ENCODE assay signal across 20 cellular contexts in the genomic region with DNA sequence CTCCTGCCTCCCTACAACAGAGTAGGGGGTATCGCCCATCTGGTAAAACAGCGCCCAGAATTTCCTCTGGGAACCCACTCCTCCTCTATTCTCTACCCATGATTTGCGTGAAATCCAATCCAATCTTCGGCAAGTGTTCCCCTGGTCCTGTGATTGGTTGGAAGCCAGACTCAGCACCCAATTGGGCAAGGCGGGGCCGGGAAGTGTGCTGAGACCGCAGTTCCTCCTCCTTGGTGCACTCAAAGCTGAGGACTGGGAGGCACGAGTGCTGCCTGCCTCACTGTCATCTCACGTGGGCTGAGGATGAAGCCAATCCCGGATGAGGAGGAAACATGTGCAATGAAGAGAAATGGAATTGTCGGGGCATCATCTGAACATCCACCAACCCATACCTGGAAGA. TPM values are rescaled to one million over a fixed set of nuclear protein-coding genes. Genes with fewer than 3 reads are reported as not detected.
A peak's percentile ranks its signal among the peaks of the same experiment; 100 is the strongest.
DNase-seq lines count a peak whose midpoint lies in the region; ATAC-seq and TF ChIP-seq lines count a peak whose summit lies in the region.
"Had no signal": no experiment of that assay in that cellular context is flagged by ENCODE, and none has a peak within 500 bp of the region (broad histone marks: within the 10 kb centered on the region; RNA-seq: fewer than 3 reads in every experiment).

No MANE protein-coding gene starts in this region.

- no peak overlapping the region for H3K14ac ChIP-seq in H9 (ENCODE audit: insufficient read depth, low read length)

- H3K27ac ChIP-seq in H9 (ENCODE audit: insufficient read length, low read depth, low read length): no peak overlapping the region
- no peak overlapping the region for H3K27ac ChIP-seq in mesendoderm (ENCODE audit: low read depth, low read length)
- H3K27ac ChIP-seq: BLaER1 had no signal

- peak; percentile 55 for ATAC-seq in WTC11
- ATAC-seq in GM18868 (IDR thresholded peaks at IDR 0.05; ENCODE audit: unreplicated experiment): no peak
- ATAC-seq: CD8-positive, alpha-beta T cell; Panc1; Right ventricle myocardium inferior had no signal

- H4K8ac ChIP-seq in H9 (replicated peaks; ENCODE audit: insufficient read length, low read depth, low read length) (no peak overlapping the region), mesendoderm (ENCODE audit: low read depth, low read length) (no peak overlapping the region)

- peaks cover 0 to 2% (median 0%) of the 10 kb centered on the region in 3 experiments; a peak in 1 of 7 replicates for H3K36me3 Mint-ChIP-seq in H9 (ENCODE audit: insufficient read depth in 1 of 3, low read depth in 3 of 3)
- H3K36me3 Mint-ChIP-seq in WTC11: no peaks in the 10 kb centered on the region; the same call in 1 of the 2 replicates
- H3K36me3 Mint-ChIP-seq: CD8-positive, alpha-beta T cell had no signal

- H3K27ac Mint-ChIP-seq in H9: no peak overlapping the region
- H3K27ac Mint-ChIP-seq in WTC11: no peak overlapping the region
- H3K27ac Mint-ChIP-seq: CD8-positive, alpha-beta T cell had no signal

- H3K4me3 Mint-ChIP-seq in H9 (no peak overlapping the region), WTC11 (no peak overlapping the region)
- H3K4me3 Mint-ChIP-seq: CD8-positive, alpha-beta T cell had no signal

- H2BK15ac ChIP-seq in H9 (ENCODE audit: low read depth, low read length) (no peak overlapping the region), mesendoderm (replicated peaks; ENCODE audit: low read depth) (no peak overlapping the region)

- no peaks in the 10 kb centered on the region for H3K36me3 ChIP-seq in mesendoderm (ENCODE audit: control insufficient read depth, insufficient read depth, low read length)
- H3K36me3 ChIP-seq: BLaER1 had no signal

- H3T11ph ChIP-seq in H9 (ENCODE audit: low read length): no peak overlapping the region

- no peaks in the 10 kb centered on the region for H3K4me1 ChIP-seq in H9 (ENCODE audit: insufficient read depth, low read length)
- H3K4me1 ChIP-seq in mesendoderm (ENCODE audit: control insufficient read depth, low read depth, low read length): no peaks in the 10 kb centered on the region

- H3K9ac ChIP-seq in H9 (ENCODE audit: extremely low read depth, insufficient read length, low read length) (no peak overlapping the region), mesendoderm (ENCODE audit: low read length) (no peak overlapping the region)
- H3K9ac ChIP-seq: BLaER1, SK-N-SH had no signal

- DNase-seq in D341Med (ENCODE audit: low spot score): peak; percentile 54
- DNase-seq in H9: peak; percentile 56
- DNase-seq in WTC11 (ENCODE audit: low spot score): no peak
- peak; percentile 27 for DNase-seq in mesendoderm
- DNase-seq in RKO (ENCODE audit: low spot score): no peak
- DNase-seq in hippocampal formation (lab: John Stamatoyannopoulos, UW): no peak
- DNase-seq: Calu3; CD8-positive, alpha-beta T cell; GOT3; KG1; NCI-H1417; NCI-H187; NCI-H2107; NCI-H226; NCI-H526 treated with DMSO at 0.1 percent for 48 hours; SK-N-SH had no signal

- H2BK120ac ChIP-seq in H9 (ENCODE audit: low read depth, low read length, poor library complexity, severe bottlenecking): no peak overlapping the region
- H2BK120ac ChIP-seq in mesendoderm (ENCODE audit: low read depth, low read length): no peak overlapping the region

- CTCF ChIA-PET in WTC11 (lab: Charles Lee): interaction anchor here (7.2 kb wide), 1 partner anchor 163 kb away, joined by 41 read pairs; no protein-coding TSS in a partner anchor

- H2BK5ac ChIP-seq in H9 (ENCODE audit: insufficient read length, low read length): no peak overlapping the region
- H2BK5ac ChIP-seq in mesendoderm (ENCODE audit: low read length): no peak overlapping the region

- H3K27me3 ChIP-seq in H9 (ENCODE audit: insufficient read depth, low read length) (no peaks in the 10 kb centered on the region), mesendoderm (ENCODE audit: insufficient read depth, low read length, poor library complexity) (no peaks in the 10 kb centered on the region)
- H3K27me3 ChIP-seq: BLaER1 had no signal

- H3K18ac ChIP-seq in H9 (ENCODE audit: insufficient read length, low read depth, low read length) (no peak overlapping the region), mesendoderm (ENCODE audit: low read length) (no peak overlapping the region)

- H3K4me1 Mint-ChIP-seq in H9 (peaks cover 27 to 58% of the 10 kb centered on the region in 2 experiments), WTC11 (peaks cover 23% of the 10 kb centered on the region)

- no peak overlapping the region for H3K23ac ChIP-seq in H9 (ENCODE audit: insufficient read length, low read depth, low read length)
- H3K23ac ChIP-seq in mesendoderm (ENCODE audit: low read length): no peak overlapping the region

- no peaks in the 10 kb centered on the region for H4K20me1 ChIP-seq in H9 (ENCODE audit: control insufficient read depth, insufficient read depth, insufficient read length)

- H3K79me2 ChIP-seq in H9 (ENCODE audit: insufficient read depth, low read length): no peaks in the 10 kb centered on the region
- H3K79me2 ChIP-seq in mesendoderm (ENCODE audit: control insufficient read depth, insufficient read depth, low read length): no peaks in the 10 kb centered on the region

- no peak overlapping the region for H2AK5ac ChIP-seq in H9 (ENCODE audit: insufficient read length, low read length)
- H2AK5ac ChIP-seq in mesendoderm (ENCODE audit: low read length): no peak overlapping the region

- no CpG with 5 or more reads among the region's 11 CpGs for WGBS in H9 (ENCODE audit: extremely low coverage, insufficient read length, low lambda C conversion rate)
- WGBS in mesendoderm (ENCODE audit: extremely low coverage, insufficient coverage, low lambda C conversion rate): no CpG with 5 or more reads among the region's 11 CpGs

- no peaks in the 10 kb centered on the region for H3K9me3 ChIP-seq in H9 (ENCODE audit: control insufficient read depth, low read depth, low read length)
- H3K9me3 ChIP-seq: BLaER1, SK-N-SH had no signal

- no peak overlapping the region for H3K56ac ChIP-seq in H9 (ENCODE audit: insufficient read length, low read depth, low read length)
- no peak overlapping the region for H3K56ac ChIP-seq in mesendoderm (ENCODE audit: low read length)

- no peak for TF ChIP-seq CTCF in H9 (conservative IDR thresholded peaks at IDR 0.05)
- no peak for TF ChIP-seq CTCF in WTC11 (IDR thresholded peaks at IDR 0.05)

- H3K23me2 ChIP-seq in H9 (ENCODE audit: insufficient read length, low read depth, low read length, poor library complexity, severe bottlenecking): no peaks in the 10 kb centered on the region

- H3K4ac ChIP-seq in H9 (ENCODE audit: low read depth, low read length) (no peak overlapping the region), mesendoderm (ENCODE audit: low read depth, low read length) (no peak overlapping the region)

- POLR2A ChIA-PET in WTC11 (lab: Charles Lee): no interaction called here

- H2BK20ac ChIP-seq in H9 (ENCODE audit: low read depth, low read length, poor library complexity, severe bottlenecking): no peak overlapping the region

- H2BK12ac ChIP-seq in H9 (ENCODE audit: insufficient read length, low read depth, low read length): no peak overlapping the region

- H3K79me1 ChIP-seq in H9 (ENCODE audit: insufficient read depth, low read depth, low read length, poor library complexity, severe bottlenecking): no peaks in the 10 kb centered on the region
- H3K79me1 ChIP-seq in mesendoderm (ENCODE audit: low read length): no peaks in the 10 kb centered on the region

- H3K9me3 Mint-ChIP-seq in H9 (no peaks in the 10 kb centered on the region; a peak in 1 of 5 replicates), WTC11 (peaks cover 7% of the 10 kb centered on the region)

- no peak overlapping the region for H3K4me3 ChIP-seq in mesendoderm (ENCODE audit: low read length)
- H3K4me3 ChIP-seq: BLaER1 had no signal

- no peak overlapping the region for H3K4me2 ChIP-seq in H9 (ENCODE audit: insufficient read depth, insufficient read length, low read length)
- H3K4me2 ChIP-seq in mesendoderm (ENCODE audit: low read length): no peak overlapping the region
- H3K4me2 ChIP-seq: SK-N-SH had no signal

- no peaks in the 10 kb centered on the region; the same call in 1 of the 2 replicates for H3K27me3 Mint-ChIP-seq in H9 (ENCODE audit: low read depth)
- H3K27me3 Mint-ChIP-seq in WTC11 (ENCODE audit: low read depth): no peaks in the 10 kb centered on the region

- H4K91ac ChIP-seq in H9 (ENCODE audit: insufficient read length, low read depth, low read length): no peak overlapping the region

- H4K5ac ChIP-seq in H9 (ENCODE audit: insufficient read length, low read depth, low read length) (no peak overlapping the region), mesendoderm (ENCODE audit: low read length) (no peak overlapping the region)

- no peak overlapping the region for H2AFZ ChIP-seq in H9 (ENCODE audit: low read length)

TF ChIP-seq in WTC11, 78 proteins besides CTCF, POLR2A, EP300 and RAD21:
- no peak for TF ChIP-seq ZNF138 (CRISPR knock-in tag; conservative IDR thresholded peaks at IDR 0.05)
- TF ChIP-seq HMGA2 (CRISPR knock-in tag; IDR thresholded peaks at IDR 0.05): no peak

RNA-seq across cellular contexts. Expression of a gene that starts 21.0 kb away (rescaled TPM):
- total RNA-seq in H9 (2021) (1.2 and 1.9 TPM in 2 replicates), WTC11 (2021) (0.92 to 3.0 TPM (median 1.3 TPM) in 3 replicates)
- 0.06 TPM for polyA plus RNA-seq in mesendoderm (2013, experiment 1 of 2)
- polyA plus RNA-seq in mesendoderm (2013, experiment 2 of 2): 0.08 TPM
- total RNA-seq: Calu3; CD8-positive, alpha-beta T cell; Right ventricle myocardium inferior had no signal

Comparison
In these comparisons a context has a peak if more than half of its experiments do, and no peak if none do; other contexts are left out.
1. DNase-seq: peak in D341Med (single experiment), H9 (single experiment) and mesendoderm (single experiment); none in WTC11 (single experiment), RKO (single experiment) and hippocampal formation (0 of 2).